In the genomic region with DNA sequence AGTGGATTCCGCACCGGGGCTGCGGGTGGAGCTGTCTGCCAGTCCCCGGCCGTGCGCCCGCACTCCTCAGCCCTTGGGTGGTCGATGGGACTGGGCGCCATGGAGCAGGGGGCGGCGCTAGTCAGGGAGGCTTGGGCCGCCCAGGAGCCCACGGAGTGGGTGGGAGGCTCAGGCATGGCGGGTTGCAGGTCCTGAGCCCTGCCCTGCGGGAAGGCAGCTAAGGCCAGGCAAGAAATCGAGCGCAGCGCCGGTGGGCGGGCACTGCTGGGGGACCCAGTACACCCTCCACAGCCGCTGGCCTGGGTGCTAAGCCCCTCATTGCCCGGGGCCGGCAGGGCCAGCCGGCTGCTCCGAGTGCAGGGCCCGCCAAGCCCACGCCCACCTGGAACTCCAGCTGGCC, we compare ENCODE assay signal across 3 cellular contexts. TPM values are rescaled to one million over a fixed set of nuclear protein-coding genes. Genes with fewer than 3 reads are reported as not detected.
"Had no signal": no experiment of that assay in that cellular context is flagged by ENCODE, and none has a peak within 500 bp of the region (broad histone marks: within the 10 kb centered on the region; RNA-seq: fewer than 3 reads in every experiment).

No MANE protein-coding gene starts in this region.

RNA-seq across cellular contexts. Expression of a gene that starts 30.2 kb away (rescaled TPM):
- total RNA-seq: temporal lobe had no signal

RNA-seq across cellular contexts. Expression of a gene that starts 49.1 kb away (rescaled TPM):
- total RNA-seq: temporal lobe, tibial nerve, transverse colon had no signal
